Comparison of ENCODE assay signal across 18 cellular contexts in the genomic region with DNA sequence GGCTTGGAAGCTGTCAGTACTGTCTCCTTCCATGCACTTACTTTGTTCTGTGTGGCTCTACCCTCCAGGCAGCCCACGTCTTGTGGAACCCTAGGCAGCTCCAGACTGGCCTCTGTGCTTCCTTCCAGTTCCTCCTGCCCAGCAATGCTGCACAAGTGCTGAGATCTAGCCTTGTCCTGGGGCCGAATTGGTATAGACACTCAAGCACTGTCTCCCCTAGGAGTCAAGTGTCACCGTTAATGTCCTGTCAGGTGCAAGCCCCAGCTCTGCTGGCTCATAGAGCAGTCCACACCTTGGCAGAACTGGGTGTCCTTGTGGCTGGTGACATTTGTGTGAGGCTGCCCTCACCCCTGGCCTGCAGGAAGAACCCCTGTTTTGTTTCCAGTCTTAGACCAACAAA.
DNase-seq lines count a peak whose midpoint lies in the region; TF ChIP-seq lines count a peak whose summit lies in the region.
"Had no signal": no experiment of that assay in that cellular context is flagged by ENCODE, and none has a peak within 500 bp of the region (broad histone marks: within the 10 kb centered on the region; RNA-seq: fewer than 3 reads in every experiment).

No MANE protein-coding gene starts in this region.

- no peak overlapping the region for H3K23ac ChIP-seq in H9 (ENCODE audit: insufficient read length, low read depth, low read length)

- H3K4me1 ChIP-seq in H9 (ENCODE audit: insufficient read depth, low read length) = peaks cover 30% of the 10 kb centered on the region; the same call in 1 of the 2 replicates

- no peak overlapping the region for H2BK5ac ChIP-seq in H9 (ENCODE audit: insufficient read length, low read length)

- no peak overlapping the region for H3K4ac ChIP-seq in H9 (ENCODE audit: low read depth, low read length)

- no peak overlapping the region for H3T11ph ChIP-seq in H9 (ENCODE audit: low read length)

- no peaks in the 10 kb centered on the region for H4K20me1 ChIP-seq in H9 (ENCODE audit: control insufficient read depth, insufficient read depth, insufficient read length)

- no peaks in the 10 kb centered on the region for H3K79me2 ChIP-seq in H9 (ENCODE audit: insufficient read depth, low read length)

- no peaks in the 10 kb centered on the region for H3K9me3 ChIP-seq in H9 (ENCODE audit: control insufficient read depth, low read depth, low read length)
- H3K9me3 ChIP-seq: Caco-2 had no signal

- DNase-seq in H9 (peak; percentile 15), type B pancreatic cell (ENCODE audit: extremely low spot score, unreplicated experiment) (peak; percentile 31), RPMI8226 (no peak), foreskin melanocyte (no peak)
- DNase-seq in activated CD4-positive, alpha-beta T cell treated with anti-CD3 and anti-CD28 coated beads, Interleukin-2, amount 50 U/mL, for 48 hours = no peak
- DNase-seq: ACHN, AML-193, Caco-2, DMS153, GDM1, MM.1S, NCI-H1092 treated with DMSO at 0.1 percent for 48 hours, NCI-H2081 treated with DMSO at 0.1 percent for 48 hours, NCI-H446 treated with DMSO at 0.1 percent for 48 hours, NCI-H69 had no signal

- H3K23me2 ChIP-seq in H9 (ENCODE audit: insufficient read length, low read depth, low read length, poor library complexity, severe bottlenecking) = no peaks in the 10 kb centered on the region

- H3K27me3 ChIP-seq in H9 (ENCODE audit: insufficient read depth, low read length) = no peaks in the 10 kb centered on the region

- no peak overlapping the region for H3K18ac ChIP-seq in H9 (ENCODE audit: insufficient read length, low read depth, low read length)

- peaks cover 0 to 6% (median 4%) of the 10 kb centered on the region in 3 experiments; a peak in 3 of 7 replicates for H3K36me3 Mint-ChIP-seq in H9 (ENCODE audit: insufficient read depth in 1 of 3, low read depth in 3 of 3)
- H3K36me3 Mint-ChIP-seq in nephron (ENCODE audit: low read depth) = peaks cover 5% of the 10 kb centered on the region
- peaks cover 8% of the 10 kb centered on the region for H3K36me3 Mint-ChIP-seq in type B pancreatic cell

- no peak overlapping the region for H4K91ac ChIP-seq in H9 (ENCODE audit: insufficient read length, low read depth, low read length)

- no peak overlapping the region for H2BK12ac ChIP-seq in H9 (ENCODE audit: insufficient read length, low read depth, low read length)

- no peak overlapping the region for H2AFZ ChIP-seq in H9 (ENCODE audit: low read length)

- H2BK15ac ChIP-seq in H9 (ENCODE audit: low read depth, low read length) = no peak overlapping the region

- H3K27ac Mint-ChIP-seq in H9 (no peak overlapping the region; a peak in 1 of 7 replicates), nephron (peak overlapping the region in 2 of 3 experiments; percentile 94 to 96), type B pancreatic cell (no peak overlapping the region)

- H3K4me1 Mint-ChIP-seq in H9 (peaks cover 74% of the 10 kb centered on the region in 2 experiments), nephron (peaks cover 68% of the 10 kb centered on the region), type B pancreatic cell (ENCODE audit: unreplicated experiment) (peaks cover 49% of the 10 kb centered on the region)

- no CpG with 5 or more reads among the region's 3 CpGs for WGBS in H9 (ENCODE audit: extremely low coverage, insufficient read length, low lambda C conversion rate)

- H3K9ac ChIP-seq in H9 (ENCODE audit: extremely low read depth, insufficient read length, low read length) = no peak overlapping the region
- H3K9ac ChIP-seq: GM23248 had no signal

- H3K9me3 Mint-ChIP-seq in H9 = no peaks in the 10 kb centered on the region
- H3K9me3 Mint-ChIP-seq in nephron = no peaks in the 10 kb centered on the region
- no peaks in the 10 kb centered on the region for H3K9me3 Mint-ChIP-seq in type B pancreatic cell

- TF ChIP-seq CTCF in H9 (conservative IDR thresholded peaks at IDR 0.05) (no peak), nephron (IDR thresholded peaks at IDR 0.05; ENCODE audit: unreplicated experiment in 3 of 3) (no peak), type B pancreatic cell (conservative IDR thresholded peaks at IDR 0.05) (no peak)

- H3K14ac ChIP-seq in H9 (ENCODE audit: insufficient read depth, low read length) = no peak overlapping the region

- no peaks in the 10 kb centered on the region for H3K79me1 ChIP-seq in H9 (ENCODE audit: insufficient read depth, low read depth, low read length, poor library complexity, severe bottlenecking)

- H4K8ac ChIP-seq in H9 (replicated peaks; ENCODE audit: insufficient read length, low read depth, low read length) = no peak overlapping the region

- H3K4me2 ChIP-seq in H9 (ENCODE audit: insufficient read depth, insufficient read length, low read length) = no peak overlapping the region

- H4K5ac ChIP-seq in H9 (ENCODE audit: insufficient read length, low read depth, low read length) = no peak overlapping the region

- H2BK120ac ChIP-seq in H9 (ENCODE audit: low read depth, low read length, poor library complexity, severe bottlenecking) = no peak overlapping the region

- peaks cover 40% of the 10 kb centered on the region for H3K27me3 Mint-ChIP-seq in H9 (ENCODE audit: low read depth)
- H3K27me3 Mint-ChIP-seq in nephron (ENCODE audit: low read depth) = no peaks in the 10 kb centered on the region
- H3K27me3 Mint-ChIP-seq in type B pancreatic cell = no peaks in the 10 kb centered on the region

- H2AK5ac ChIP-seq in H9 (ENCODE audit: insufficient read length, low read length) = no peak overlapping the region

- H3K4me3 Mint-ChIP-seq in H9 (no peak overlapping the region), nephron (no peak overlapping the region), type B pancreatic cell (no peak overlapping the region)

- H2BK20ac ChIP-seq in H9 (ENCODE audit: low read depth, low read length, poor library complexity, severe bottlenecking) = no peak overlapping the region

- no peak overlapping the region for H3K56ac ChIP-seq in H9 (ENCODE audit: insufficient read length, low read depth, low read length)

- H3K27ac ChIP-seq in H9 (ENCODE audit: insufficient read length, low read depth, low read length) (no peak overlapping the region), cingulate gyrus (ENCODE audit: low read depth, low read length) (peak overlapping the region; percentile 29)

Comparison
In these comparisons a context has a peak if more than half of its experiments do, and no peak if none do; other contexts are left out.
1. DNase-seq: peak in H9 (single experiment) and type B pancreatic cell (single experiment); none in activated CD4-positive, alpha-beta T cell treated with anti-CD3 and anti-CD28 coated beads, Interleukin-2, amount 50 U/mL, for 48 hours (0 of 2), RPMI8226 (single experiment) and foreskin melanocyte (single experiment).
2. H3K27ac Mint-ChIP-seq: peak in nephron (2 of 3); none in H9 (0 of 3) and type B pancreatic cell (single experiment).